Comparison of ENCODE assay signal across 14 cellular contexts in the genomic region with DNA sequence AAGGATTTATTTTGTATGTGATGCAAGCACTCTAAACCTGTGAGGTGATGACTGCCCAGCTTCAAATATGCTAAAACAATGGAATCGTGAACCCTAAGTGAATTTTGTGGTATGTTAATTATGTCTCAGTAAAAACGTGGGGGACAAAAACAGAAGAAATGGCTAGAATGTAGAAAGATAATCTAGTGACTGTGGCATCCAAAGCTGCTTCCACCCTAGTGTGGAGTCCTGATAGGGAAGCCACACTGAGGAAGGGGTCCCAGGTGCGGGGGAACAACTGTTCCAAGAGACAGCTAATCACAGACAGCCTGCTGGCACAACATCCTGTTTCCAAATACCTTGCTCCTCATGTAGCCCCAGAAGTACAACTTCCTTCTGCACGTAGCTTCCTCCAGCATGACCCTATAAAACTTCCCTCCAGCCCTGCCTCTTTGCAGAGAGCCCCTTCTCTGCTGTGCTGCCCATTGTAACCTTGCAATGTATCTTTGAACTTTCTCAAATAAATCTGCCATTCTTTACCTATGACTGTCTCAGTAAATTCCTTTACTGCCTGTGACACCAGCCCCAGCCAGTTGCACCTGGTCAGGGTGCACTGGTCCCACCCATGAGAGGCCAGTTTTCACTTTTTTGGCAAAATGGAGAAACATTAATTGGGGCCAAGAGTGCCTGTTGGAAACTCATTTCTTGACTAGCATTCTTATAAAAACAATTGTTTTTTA.
A peak's percentile ranks its signal among the peaks of the same experiment; 100 is the strongest.
DNase-seq lines count a peak whose midpoint lies in the region; ATAC-seq and TF ChIP-seq lines count a peak whose summit lies in the region.
"Had no signal": no experiment of that assay in that cellular context is flagged by ENCODE, and none has a peak within 500 bp of the region (broad histone marks: within the 10 kb centered on the region; RNA-seq: fewer than 3 reads in every experiment).

No MANE protein-coding gene starts in this region.

- TF ChIP-seq POLR2A in erythroblast (IDR thresholded peaks at IDR 0.05; ENCODE audit: low read length), result no peak

- DNase-seq in GF-D8 (lab: John Stamatoyannopoulos, UW), result peak; percentile 100
- peak; percentile 49 to 84 for DNase-seq in NOMO-1 (lab: John Stamatoyannopoulos, UW; ENCODE audit: unreplicated experiment in 2 of 2)
- DNase-seq in UCSD-AML1 (lab: John Stamatoyannopoulos, UW; ENCODE audit: unreplicated experiment), result peak; percentile 61
- peak; percentile 33 for DNase-seq in left kidney (ENCODE audit: low read depth, low spot score)
- no peak for DNase-seq in T1000 (lab: John Stamatoyannopoulos, UW)
- no peak for DNase-seq in activated T-cell treated with anti-CD3 and anti-CD28 coated beads, Interleukin-2, amount 50 U/mL, for 24 hours
- no peak for DNase-seq in erythroblast (lab: John Stamatoyannopoulos, UW)
- DNase-seq: activated effector memory CD4-positive, alpha-beta T cell treated with Interleukin-2 at 50 U/mL for 16 hours; DMS153; gastrocnemius medialis; NCI-H748 treated with DMSO at 0.1 percent for 48 hours had no signal

- peaks cover 7% of the 10 kb centered on the region for H3K4me1 Mint-ChIP-seq in activated T-cell treated with anti-CD3 and anti-CD28 coated beads, Interleukin-2, amount 50 U/mL, for 24 hours (ENCODE audit: low read depth)
- H3K4me1 Mint-ChIP-seq: nephron had no signal

- peaks cover 4% of the 10 kb centered on the region for H3K27me3 Mint-ChIP-seq in activated T-cell treated with anti-CD3 and anti-CD28 coated beads, Interleukin-2, amount 50 U/mL, for 24 hours

- H3K9me3 Mint-ChIP-seq in activated T-cell treated with anti-CD3 and anti-CD28 coated beads, Interleukin-2, amount 50 U/mL, for 24 hours, result no peaks in the 10 kb centered on the region
- H3K9me3 Mint-ChIP-seq: stimulated activated naive CD8-positive, alpha-beta T cell treated with anti-CD3 and anti-CD28 coated beads, Interleukin-15, Interleukin-2, amounts not matched to agents 100 ng/mL and 50 ng/mL, for 24 hours had no signal

- no peak overlapping the region for H3K27ac Mint-ChIP-seq in activated T-cell treated with anti-CD3 and anti-CD28 coated beads, Interleukin-2, amount 50 U/mL, for 24 hours
- H3K27ac Mint-ChIP-seq: nephron; stimulated activated naive CD8-positive, alpha-beta T cell treated with anti-CD3 and anti-CD28 coated beads, Interleukin-15, Interleukin-2, amounts not matched to agents 100 ng/mL and 50 ng/mL, for 24 hours had no signal

- no peak for ATAC-seq in HG03097 (IDR thresholded peaks at IDR 0.05; ENCODE audit: low FRiP score, unreplicated experiment)
- ATAC-seq: gastrocnemius medialis had no signal

- no peaks in the 10 kb centered on the region for H3K36me3 Mint-ChIP-seq in activated T-cell treated with anti-CD3 and anti-CD28 coated beads, Interleukin-2, amount 50 U/mL, for 24 hours (ENCODE audit: low read depth)

- H3K4me3 Mint-ChIP-seq in activated T-cell treated with anti-CD3 and anti-CD28 coated beads, Interleukin-2, amount 50 U/mL, for 24 hours, result no peak overlapping the region
- H3K4me3 Mint-ChIP-seq: nephron; stimulated activated naive CD8-positive, alpha-beta T cell treated with anti-CD3 and anti-CD28 coated beads, Interleukin-15, Interleukin-2, amounts not matched to agents 100 ng/mL and 50 ng/mL, for 24 hours had no signal

Comparison
In these comparisons a context has a peak if more than half of its experiments do, and no peak if none do; other contexts are left out.
1. DNase-seq: peak in GF-D8 (single experiment), NOMO-1 (2 of 2), UCSD-AML1 (single experiment) and left kidney (single experiment); none in T1000 (single experiment), activated T-cell treated with anti-CD3 and anti-CD28 coated beads, Interleukin-2, amount 50 U/mL, for 24 hours (single experiment) and erythroblast (0 of 2).